In genomic region chr16:10256855-10257641, GRCh38 we compare ENCODE assay signal across 9 cellular contexts.
DNase-seq lines count a peak whose midpoint lies in the region; ATAC-seq, FAIRE-seq and TF ChIP-seq lines count a peak whose summit lies in the region.
"Had no signal": no experiment of that assay in that cellular context is flagged by ENCODE, and none has a peak within 500 bp of the region (broad histone marks: within the 10 kb centered on the region; RNA-seq: fewer than 3 reads in every experiment).

No MANE protein-coding gene starts in this region.

- peak; percentile 68 for ATAC-seq in effector memory CD8-positive, alpha-beta T cell (replicated peaks)
- ATAC-seq in natural killer cell treated with Interleukin-12 subunit alpha and Interleukin-12 subunit beta and Interleukin-15 and Interleukin-18, amount 100 ng/mL, for 72 hours: peak in 1 of 2 donors; percentile 70
- ATAC-seq in HG03439 (IDR thresholded peaks at IDR 0.05; ENCODE audit: unreplicated experiment): no peak

- TF ChIP-seq CTCF in 22Rv1 (IDR thresholded peaks at IDR 0.05) (peak; percentile 87), testis (IDR thresholded peaks at IDR 0.05) (peak; percentile 9 to 81 (median 76))

- DNase-seq in GM12891 (ENCODE audit: insufficient read length, low spot score): peak; percentile 65
- peak; percentile 4 for DNase-seq in NCI-H1048 (lab: John Stamatoyannopoulos, UW)
- DNase-seq in activated CD4-positive, alpha-beta memory T cell treated with anti-CD3 and anti-CD28 coated beads for 36 hours: peak; percentile 54
- DNase-seq in effector memory CD8-positive, alpha-beta T cell: peak; percentile 29 to 34 (median 34)
- peak; percentile 62 for DNase-seq in natural killer cell treated with Interleukin-12 subunit alpha and Interleukin-12 subunit beta and Interleukin-15 and Interleukin-18, amount 100 ng/mL, for 72 hours (ENCODE audit: low spot score)
- DNase-seq in testis: peak; percentile 41

- no peak overlapping the region for H3K27ac Mint-ChIP-seq in activated CD4-positive, alpha-beta memory T cell treated with anti-CD3 and anti-CD28 coated beads for 36 hours
- H3K27ac Mint-ChIP-seq in effector memory CD8-positive, alpha-beta T cell: no peak overlapping the region
- no peak overlapping the region for H3K27ac Mint-ChIP-seq in natural killer cell treated with Interleukin-12 subunit alpha and Interleukin-12 subunit beta and Interleukin-15 and Interleukin-18, amount 100 ng/mL, for 72 hours

- H3K27me3 Mint-ChIP-seq in activated CD4-positive, alpha-beta memory T cell treated with anti-CD3 and anti-CD28 coated beads for 36 hours: peaks cover 3% of the 10 kb centered on the region
- H3K27me3 Mint-ChIP-seq in effector memory CD8-positive, alpha-beta T cell: peaks cover 21 to 31% of the 10 kb centered on the region in 2 donors
- H3K27me3 Mint-ChIP-seq in natural killer cell treated with Interleukin-12 subunit alpha and Interleukin-12 subunit beta and Interleukin-15 and Interleukin-18, amount 100 ng/mL, for 72 hours: peaks cover 10 to 14% of the 10 kb centered on the region in 2 donors

- no peaks in the 10 kb centered on the region for H3K9me3 Mint-ChIP-seq in activated CD4-positive, alpha-beta memory T cell treated with anti-CD3 and anti-CD28 coated beads for 36 hours
- H3K9me3 Mint-ChIP-seq in effector memory CD8-positive, alpha-beta T cell: no peaks in the 10 kb centered on the region
- no peaks in the 10 kb centered on the region for H3K9me3 Mint-ChIP-seq in natural killer cell treated with Interleukin-12 subunit alpha and Interleukin-12 subunit beta and Interleukin-15 and Interleukin-18, amount 100 ng/mL, for 72 hours

- POLR2A ChIA-PET in activated CD4-positive, alpha-beta memory T cell treated with anti-CD3 and anti-CD28 coated beads for 36 hours (lab: Charles Lee): no interaction called here

- CTCF ChIA-PET in activated CD4-positive, alpha-beta memory T cell treated with anti-CD3 and anti-CD28 coated beads for 36 hours (lab: Charles Lee): interaction anchor here (0.7 to 11.4 kb wide), 12 partner anchors 9 to 480 kb away, joined by 3 to 121 read pairs (median 4); no protein-coding TSS in a partner anchor

- no peak overlapping the region for H3K4me3 Mint-ChIP-seq in activated CD4-positive, alpha-beta memory T cell treated with anti-CD3 and anti-CD28 coated beads for 36 hours
- H3K4me3 Mint-ChIP-seq in effector memory CD8-positive, alpha-beta T cell: peak overlapping the region in 1 of 2 donors; percentile 20
- no peak overlapping the region for H3K4me3 Mint-ChIP-seq in natural killer cell treated with Interleukin-12 subunit alpha and Interleukin-12 subunit beta and Interleukin-15 and Interleukin-18, amount 100 ng/mL, for 72 hours

- 14 to 17% methylated on average over 14 to 15 of the region's 15 CpGs for WGBS in testis, 2 donors

- H3K4me1 ChIP-seq in testis: peaks cover 14% of the 10 kb centered on the region

- intact Hi-C loops in activated CD4-positive, alpha-beta memory T cell treated with anti-CD3 and anti-CD28 coated beads for 36 hours (cut with micrococcal nuclease): loop anchor here (1.0 to 2.0 kb wide), 4 partner anchors 58 to 480 kb away; no protein-coding TSS in a partner anchor
- intact Hi-C loops in testis (cut with DNase I; ENCODE audit: low total_unique reads): no loop called here

- FAIRE-seq in GM12891 (lab: Jason Lieb, UNC): peak; percentile 84
- FAIRE-seq: islet of Langerhans had no signal

- H3K4me3 ChIP-seq in testis: no peak overlapping the region

- no peak overlapping the region for H3K27ac ChIP-seq in 22Rv1
- peak overlapping the region; percentile 42 to 47 for H3K27ac ChIP-seq in testis

- H3K4me1 Mint-ChIP-seq in activated CD4-positive, alpha-beta memory T cell treated with anti-CD3 and anti-CD28 coated beads for 36 hours (ENCODE audit: low read depth): peaks cover 5% of the 10 kb centered on the region
- H3K4me1 Mint-ChIP-seq in effector memory CD8-positive, alpha-beta T cell (ENCODE audit: low read depth in 2 of 2): peaks cover 4% of the 10 kb centered on the region in 2 donors
- H3K4me1 Mint-ChIP-seq in natural killer cell treated with Interleukin-12 subunit alpha and Interleukin-12 subunit beta and Interleukin-15 and Interleukin-18, amount 100 ng/mL, for 72 hours (ENCODE audit: low read depth in 2 of 2): peaks cover 0 to 4% of the 10 kb centered on the region in 2 donors

- H3K36me3 ChIP-seq in testis (ENCODE audit: low read depth, missing control alignments): no peaks in the 10 kb centered on the region

- no peaks in the 10 kb centered on the region for H3K27me3 ChIP-seq in testis

- no peaks in the 10 kb centered on the region for H3K36me3 Mint-ChIP-seq in activated CD4-positive, alpha-beta memory T cell treated with anti-CD3 and anti-CD28 coated beads for 36 hours
- peaks cover 6% of the 10 kb centered on the region for H3K36me3 Mint-ChIP-seq in effector memory CD8-positive, alpha-beta T cell (ENCODE audit: insufficient read depth)
- no peaks in the 10 kb centered on the region for H3K36me3 Mint-ChIP-seq in natural killer cell treated with Interleukin-12 subunit alpha and Interleukin-12 subunit beta and Interleukin-15 and Interleukin-18, amount 100 ng/mL, for 72 hours

- TF ChIP-seq POLR2A in GM12891 (IDR thresholded peaks at IDR 0.05; ENCODE audit: low read depth, low read length): no peak
- no peak for TF ChIP-seq POLR2A in testis (IDR thresholded peaks at IDR 0.05)

- H3K9me3 ChIP-seq in testis: no peaks in the 10 kb centered on the region

TF ChIP-seq in GM12891, 5 proteins besides CTCF, POLR2A, EP300 and RAD21:
- no peak for TF ChIP-seq POU2F2 (IDR thresholded peaks at IDR 0.05; ENCODE audit: low read depth, low read length)
- TF ChIP-seq POLR2AphosphoS5 (IDR thresholded peaks at IDR 0.05; ENCODE audit: low read depth, low read length): no peak
- TF ChIP-seq TAF1 (IDR thresholded peaks at IDR 0.05; ENCODE audit: low read depth, low read length): no peak
- no peak for TF ChIP-seq SPI1 (IDR thresholded peaks at IDR 0.05; ENCODE audit: low read depth, low read length)
- TF ChIP-seq PAX5 (IDR thresholded peaks at IDR 0.05; ENCODE audit: insufficient read depth, low read length, severe bottlenecking): no peak
TF ChIP-seq in GM12891: peak in this region for 0.

Comparison
In these comparisons a context has a peak if more than half of its experiments do, and no peak if none do; other contexts are left out.
1. DNase-seq: peak in every context shown above with its lines; median percentile 65 in GM12891; 62 in natural killer cell treated with Interleukin-12 subunit alpha and Interleukin-12 subunit beta and Interleukin-15 and Interleukin-18, amount 100 ng/mL, for 72 hours; 54 in activated CD4-positive, alpha-beta memory T cell treated with anti-CD3 and anti-CD28 coated beads for 36 hours; 41 in testis; 34 in effector memory CD8-positive, alpha-beta T cell; 4 in NCI-H1048.